ENCODE assay signal across 8 cellular contexts in the genomic region with DNA sequence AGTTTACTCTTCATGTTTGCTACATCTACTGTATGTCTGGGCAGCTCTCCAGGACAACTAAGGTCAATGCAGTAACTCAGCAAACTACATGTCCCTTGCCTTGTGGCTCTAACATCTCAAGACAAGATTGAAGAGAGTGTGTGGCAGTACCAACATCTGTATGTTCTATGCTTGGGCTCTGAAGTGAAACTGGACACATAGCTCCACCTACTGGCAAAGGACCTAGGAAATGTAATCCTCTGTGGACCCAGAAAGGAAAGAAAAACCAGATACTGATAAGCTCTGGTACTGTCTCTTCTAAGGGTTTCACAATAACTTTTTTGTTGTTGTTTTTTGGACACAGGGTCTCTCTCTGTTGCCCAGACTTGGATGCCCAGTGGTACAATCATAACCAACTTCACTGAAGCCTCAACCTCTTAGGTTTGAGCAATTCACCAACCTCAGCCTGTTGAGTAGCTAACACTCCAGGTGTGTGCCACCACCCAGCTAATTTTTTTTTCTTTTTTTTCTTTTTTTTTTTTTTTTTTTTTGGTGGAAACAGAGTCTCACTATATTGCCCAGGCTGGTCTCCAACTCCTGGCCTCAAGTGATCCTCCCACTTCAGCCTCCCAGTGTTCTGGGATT.
DNase-seq lines count a peak whose midpoint lies in the region; ATAC-seq and TF ChIP-seq lines count a peak whose summit lies in the region.

No MANE protein-coding gene starts in this region.

- ATAC-seq in DND-41 (ENCODE audit: insufficient read depth, low read depth) (peak; percentile 99), GM19455 (IDR thresholded peaks at IDR 0.05; ENCODE audit: unreplicated experiment) (peak; percentile 91), HG03457 (IDR thresholded peaks at IDR 0.05; ENCODE audit: unreplicated experiment) (peak; percentile 88)

- H2AFZ ChIP-seq in DND-41 (ENCODE audit: low read depth, low read length) (no peak overlapping the region), neuronal stem cell (ENCODE audit: low read length) (no peak overlapping the region)

- H3K4me1 ChIP-seq in DND-41 (ENCODE audit: insufficient read depth, low read length), result no peaks in the 10 kb centered on the region
- no peaks in the 10 kb centered on the region for H3K4me1 ChIP-seq in neuronal stem cell (ENCODE audit: control insufficient read depth in 2 of 2, insufficient read depth in 1 of 2, low read depth in 1 of 2, low read length in 2 of 2)

- H3K9ac ChIP-seq in DND-41 (ENCODE audit: low read depth, low read length) (no peak overlapping the region), neuronal stem cell (ENCODE audit: low read depth, low read length, poor library complexity) (no peak overlapping the region)

- peak; percentile 89 for TF ChIP-seq CTCF in DND-41 (IDR thresholded peaks at IDR 0.05; ENCODE audit: borderline replicate concordance, extremely low read depth, low read length, poor library complexity, severe bottlenecking)
- peak; percentile 69 for TF ChIP-seq CTCF in fibroblast of the aortic adventitia (IDR thresholded peaks at IDR 0.05; ENCODE audit: insufficient read depth, low read length)

- H3K79me2 ChIP-seq in DND-41 (ENCODE audit: insufficient read depth, low read length), result no peaks in the 10 kb centered on the region

- H3K9me3 ChIP-seq in DND-41 (ENCODE audit: insufficient read depth, low read length, severe bottlenecking) (no peaks in the 10 kb centered on the region), neuronal stem cell (replicated peaks in 1 of 2; ENCODE audit: control insufficient read depth in 2 of 2, insufficient read depth in 1 of 2, low read depth in 1 of 2, low read length in 2 of 2) (no peaks in the 10 kb centered on the region)

- H3K4me2 ChIP-seq in DND-41 (ENCODE audit: insufficient read depth, low read length) (no peak overlapping the region), neuronal stem cell (ENCODE audit: insufficient read depth, low read length, poor library complexity, severe bottlenecking) (no peak overlapping the region)

- no peak overlapping the region for H2BK120ac ChIP-seq in neuronal stem cell (ENCODE audit: low read depth, low read length)

- H3K14ac ChIP-seq in neuronal stem cell (ENCODE audit: low read length), result no peak overlapping the region

- no peaks in the 10 kb centered on the region for H3K79me1 ChIP-seq in neuronal stem cell (ENCODE audit: low read depth, low read length)

- H3K4ac ChIP-seq in neuronal stem cell (ENCODE audit: low read length), result no peak overlapping the region

- no peak overlapping the region for H4K8ac ChIP-seq in neuronal stem cell (ENCODE audit: low read depth, low read length)

- H3K27ac ChIP-seq in DND-41 (ENCODE audit: low read length) (no peak overlapping the region), neuronal stem cell (replicated peaks; ENCODE audit: low read length) (no peak overlapping the region)

- no peak overlapping the region for H2BK5ac ChIP-seq in neuronal stem cell (ENCODE audit: low read length)

- no peaks in the 10 kb centered on the region for H3K36me3 ChIP-seq in DND-41 (ENCODE audit: insufficient read depth, low read length)
- H3K36me3 ChIP-seq in neuronal stem cell (replicated peaks in 1 of 2; ENCODE audit: control insufficient read depth in 2 of 2, insufficient read depth in 2 of 2, low read length in 2 of 2), result no peaks in the 10 kb centered on the region

- no peak overlapping the region for H3K23ac ChIP-seq in neuronal stem cell (ENCODE audit: low read depth, low read length, poor library complexity)

- H2BK12ac ChIP-seq in neuronal stem cell (ENCODE audit: low read length), result no peak overlapping the region

- no peak overlapping the region for H4K91ac ChIP-seq in neuronal stem cell (ENCODE audit: low read depth, low read length, poor library complexity)

- no peak overlapping the region for H2AK5ac ChIP-seq in neuronal stem cell (ENCODE audit: low read depth, low read length)

- DNase-seq in DND-41 (peak; percentile 59), NCI-H82 treated with DMSO at 0.1 percent for 48 hours (lab: John Stamatoyannopoulos, UW; ENCODE audit: unreplicated experiment) (peak; percentile 10), fibroblast of the aortic adventitia (ENCODE audit: low read depth) (peak; percentile 88), neuronal stem cell (ENCODE audit: low spot score) (peak; percentile 65), ecto neural progenitor cell (ENCODE audit: low spot score) (no peak)
- DNase-seq in activated CD8-positive, alpha-beta memory T cell treated with anti-CD3 and anti-CD28 coated beads, Interleukin-2, amount 50 U/mL, for 4 hours, result peak; percentile 37

- H2BK15ac ChIP-seq in neuronal stem cell (ENCODE audit: low read length), result no peak overlapping the region

- H3K4me3 ChIP-seq in DND-41 (ENCODE audit: low read depth in 1 of 2, low read length in 2 of 2), result no peak overlapping the region
- H3K4me3 ChIP-seq in fibroblast of the aortic adventitia (ENCODE audit: low read depth, low read length), result no peak overlapping the region
- no peak overlapping the region for H3K4me3 ChIP-seq in neuronal stem cell (ENCODE audit: low read length in 2 of 2)

- no peaks in the 10 kb centered on the region for H4K20me1 ChIP-seq in DND-41 (ENCODE audit: insufficient read depth, low read length)

- H3K27me3 ChIP-seq in DND-41 (ENCODE audit: insufficient read depth, low read length, poor library complexity) (no peaks in the 10 kb centered on the region), neuronal stem cell (ENCODE audit: control insufficient read depth in 3 of 3, insufficient read depth in 3 of 3, low read depth in 1 of 3, low read length in 3 of 3) (no peaks in the 10 kb centered on the region)

- no peak overlapping the region for H3K18ac ChIP-seq in neuronal stem cell (ENCODE audit: low read length)
